Comparison of ENCODE assay signal across 9 cellular contexts in the genomic region with DNA sequence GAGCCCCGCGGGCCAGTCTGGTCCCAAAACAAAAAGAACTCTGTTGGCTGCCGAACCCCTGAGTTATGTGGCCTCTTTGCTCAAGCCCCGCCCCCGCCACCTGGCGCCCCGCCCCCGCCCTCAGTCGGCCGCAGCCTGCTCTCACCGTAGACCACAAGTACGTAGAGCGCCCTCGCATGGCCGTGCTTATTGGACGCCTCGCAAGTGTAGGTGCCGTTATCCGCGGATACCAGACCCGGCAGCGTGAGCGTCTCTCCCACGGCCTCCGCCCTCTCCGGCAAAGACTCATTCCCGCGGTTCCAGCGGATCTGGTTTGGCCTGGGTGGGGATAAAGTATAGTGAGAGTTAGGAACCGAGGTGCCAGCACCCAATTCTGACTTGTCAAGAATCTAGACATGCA. TPM values are rescaled to one million over a fixed set of nuclear protein-coding genes. Genes with fewer than 3 reads are reported as not detected.
DNase-seq lines count a peak whose midpoint lies in the region; ATAC-seq, FAIRE-seq and TF ChIP-seq lines count a peak whose summit lies in the region.
"Had no signal": no experiment of that assay in that cellular context is flagged by ENCODE, and none has a peak within 500 bp of the region (broad histone marks: within the 10 kb centered on the region; RNA-seq: fewer than 3 reads in every experiment).

No MANE protein-coding gene starts in this region.

- H3K27me3 ChIP-seq in mammary epithelial cell (ENCODE audit: insufficient read depth, low read length) = no peaks in the 10 kb centered on the region

- no peaks in the 10 kb centered on the region for H3K4me1 ChIP-seq in mammary epithelial cell (ENCODE audit: insufficient read depth, low read length)

- POLR2A ChIA-PET in activated B cell treated with CpG ODN at 0.5 μM for 24 hours (lab: Charles Lee) = no interaction called here

- no peak for TF ChIP-seq POLR2A in GM12891 (IDR thresholded peaks at IDR 0.05; ENCODE audit: low read depth, low read length)

- intact Hi-C loops in activated B cell treated with CpG ODN at 0.5 μM for 24 hours (cut with micrococcal nuclease) = loop anchor here (1.0 kb wide), 1 partner anchor 70 kb away; no protein-coding TSS in a partner anchor
- intact Hi-C loops in mammary epithelial cell (cut with micrococcal nuclease) = no loop called here

- H3K27ac Mint-ChIP-seq in activated B cell treated with CpG ODN at 0.5 μM for 24 hours = no peak overlapping the region
- no peak overlapping the region for H3K27ac Mint-ChIP-seq in type B pancreatic cell

- H3K79me2 ChIP-seq in mammary epithelial cell (ENCODE audit: insufficient read depth, low read length) = no peaks in the 10 kb centered on the region

- no peak overlapping the region for H2AFZ ChIP-seq in mammary epithelial cell (ENCODE audit: low read depth, low read length)

- peaks cover 19% of the 10 kb centered on the region for H3K4me1 Mint-ChIP-seq in activated B cell treated with CpG ODN at 0.5 μM for 24 hours
- peaks cover 13% of the 10 kb centered on the region for H3K4me1 Mint-ChIP-seq in type B pancreatic cell (ENCODE audit: unreplicated experiment)

- H3K9me3 Mint-ChIP-seq in activated B cell treated with CpG ODN at 0.5 μM for 24 hours (no peaks in the 10 kb centered on the region), type B pancreatic cell (no peaks in the 10 kb centered on the region)

- dilution Hi-C loops in mammary epithelial cell (cut with HindIII; ENCODE audit: low sequenced_read_pairs) = loop anchor here (5.0 kb wide), 1 partner anchor 88 kb away; no protein-coding TSS in a partner anchor

- H3K4me2 ChIP-seq in mammary epithelial cell (ENCODE audit: insufficient read depth, low read depth, low read length) = no peak overlapping the region

- TF ChIP-seq CTCF in activated B cell treated with CpG ODN at 0.5 μM for 24 hours (IDR thresholded peaks at IDR 0.05) (no peak), mammary epithelial cell (conservative IDR thresholded peaks at IDR 0.05 in 1 of 2, IDR thresholded peaks at IDR 0.05 in 1 of 2; ENCODE audit: extremely low read depth in 1 of 2, insufficient read depth in 1 of 2, low read depth in 1 of 2, low read length in 2 of 2) (peak; percentile 21 to 52), type B pancreatic cell (conservative IDR thresholded peaks at IDR 0.05) (no peak)

- ATAC-seq in activated B cell treated with CpG ODN at 0.5 μM for 24 hours (ENCODE audit: low read depth) (peak; percentile 84), GM18858 (IDR thresholded peaks at IDR 0.05; ENCODE audit: unreplicated experiment) (no peak)

- H4K20me1 ChIP-seq in mammary epithelial cell (ENCODE audit: insufficient read depth, low read length) = no peaks in the 10 kb centered on the region

- no peak overlapping the region for H3K27ac ChIP-seq in mammary epithelial cell (ENCODE audit: insufficient read depth, low read depth, low read length)

- no peak overlapping the region for H3K4me3 Mint-ChIP-seq in activated B cell treated with CpG ODN at 0.5 μM for 24 hours
- no peak overlapping the region for H3K4me3 Mint-ChIP-seq in type B pancreatic cell

- CTCF ChIA-PET in activated B cell treated with CpG ODN at 0.5 μM for 24 hours (lab: Charles Lee) (interaction anchor here (0.9 to 1.0 kb wide), 2 partner anchors 16 to 31 kb away, joined by 3 to 4 read pairs; no protein-coding TSS in a partner anchor), mammary epithelial cell (lab: Charles Lee; ENCODE audit: low non-redundant PET) (no interaction called here)

- WGBS in mammary epithelial cell (ENCODE audit: low coverage, missing lambda C conversion rate) = 21% methylated on average over 9 of the region's 30 CpGs

- no peak overlapping the region for H3K9ac ChIP-seq in mammary epithelial cell (ENCODE audit: insufficient read depth, low read length)

- H3K9me3 ChIP-seq in mammary epithelial cell (replicated peaks; ENCODE audit: insufficient read depth, low read length) = no peaks in the 10 kb centered on the region

- H3K27me3 Mint-ChIP-seq in activated B cell treated with CpG ODN at 0.5 μM for 24 hours (peaks cover 4% of the 10 kb centered on the region), type B pancreatic cell (no peaks in the 10 kb centered on the region)

- H3K36me3 ChIP-seq in mammary epithelial cell (ENCODE audit: insufficient read depth, low read length) = no peaks in the 10 kb centered on the region

- FAIRE-seq in GM12891 (lab: Jason Lieb, UNC) = peak; percentile 62
- FAIRE-seq: colon had no signal

- peaks cover under 1% of the 10 kb centered on the region for H3K36me3 Mint-ChIP-seq in activated B cell treated with CpG ODN at 0.5 μM for 24 hours (ENCODE audit: low read depth)
- peaks cover 19% of the 10 kb centered on the region for H3K36me3 Mint-ChIP-seq in type B pancreatic cell

- DNase-seq in GM12891 (ENCODE audit: insufficient read length, low spot score) (peak; percentile 75), activated B cell treated with CpG ODN at 0.5 μM for 24 hours (peak; percentile 59), mammary epithelial cell (no peak), occipital lobe (lab: John Stamatoyannopoulos, UW) (peak; percentile 21), NCI-H128 (lab: John Stamatoyannopoulos, UW; ENCODE audit: unreplicated experiment) (no peak), type B pancreatic cell (ENCODE audit: extremely low spot score, unreplicated experiment) (no peak), kidney glomerular epithelial cell (lab: John Stamatoyannopoulos, UW) (no peak)

- BruUV-seq in mammary epithelial cell (replicated peaks; lab: Mats Ljungman, UMichigan) = no TSS peak

- H3K4me3 ChIP-seq in mammary epithelial cell (replicated peaks in 1 of 3; ENCODE audit: insufficient read depth in 1 of 3, low read depth in 2 of 3, low read length in 3 of 3) = no peak overlapping the region

- in situ Hi-C loops in mammary epithelial cell (cut with MboI; ENCODE audit: low sequenced_read_pairs in 2 of 2) = no loop called here

TF ChIP-seq in GM12891, 5 proteins besides CTCF, POLR2A, EP300 and RAD21:
- TF ChIP-seq POU2F2 (IDR thresholded peaks at IDR 0.05; ENCODE audit: low read depth, low read length) (no peak), POLR2AphosphoS5 (IDR thresholded peaks at IDR 0.05; ENCODE audit: low read depth, low read length) (no peak), TAF1 (IDR thresholded peaks at IDR 0.05; ENCODE audit: low read depth, low read length) (no peak), SPI1 (IDR thresholded peaks at IDR 0.05; ENCODE audit: low read depth, low read length) (no peak), PAX5 (IDR thresholded peaks at IDR 0.05; ENCODE audit: insufficient read depth, low read length, severe bottlenecking) (no peak)

RNA-seq across cellular contexts. Expression of a gene that starts 5.5 kb away (rescaled TPM):
- 27.6 TPM for polyA plus RNA-seq in GM12891 (2012; ENCODE audit: low read depth, missing spikeins)
- total RNA-seq in activated B cell treated with CpG ODN at 0.5 μM for 24 hours = 26.2 and 29.1 TPM in 2 replicates
- 10 to 100 TPM; 17.0 to 19.0 TPM for total RNA-seq in mammary epithelial cell
- 12.9 TPM for polyA plus RNA-seq in mammary epithelial cell
- polyA minus RNA-seq in mammary epithelial cell = 1.9 TPM
- 111 TPM for total RNA-seq in occipital lobe
- 31.4 and 76.9 TPM in 2 replicates for total RNA-seq in type B pancreatic cell (ENCODE audit: low replicate concordance)

RNA-seq across cellular contexts. Expression of a gene that starts 13.0 kb away (rescaled TPM):
- polyA plus RNA-seq in GM12891 (2012; ENCODE audit: low read depth, missing spikeins) = 0.14 TPM
- total RNA-seq in activated B cell treated with CpG ODN at 0.5 μM for 24 hours = 0.29 and 0.42 TPM in 2 replicates
- total RNA-seq in mammary epithelial cell = under 1 TPM in 1 of 2 donors, not detected in 1; 0.24 TPM
- polyA plus RNA-seq in mammary epithelial cell = 0.03 TPM
- not detected for polyA minus RNA-seq in mammary epithelial cell
- not detected for total RNA-seq in occipital lobe
- 0.56 and 0.69 TPM in 2 replicates for total RNA-seq in type B pancreatic cell (ENCODE audit: low replicate concordance)

RNA-seq across cellular contexts. Expression of a gene that starts 14.7 kb away (rescaled TPM):
- 0.28 TPM for polyA plus RNA-seq in GM12891 (2012; ENCODE audit: low read depth, missing spikeins)
- total RNA-seq in activated B cell treated with CpG ODN at 0.5 μM for 24 hours = 0.95 TPM in 1 of 2 replicates, not detected in the other
- total RNA-seq in mammary epithelial cell = 10 to 100 TPM; 11.7 to 12.8 TPM
- 4.5 TPM for polyA plus RNA-seq in mammary epithelial cell
- polyA minus RNA-seq in mammary epithelial cell = 1.9 TPM
- 98.4 TPM for total RNA-seq in occipital lobe
- total RNA-seq in type B pancreatic cell (ENCODE audit: low replicate concordance) = 28.2 and 37.9 TPM in 2 replicates

RNA-seq across cellular contexts. Expression of a gene that starts 28.5 kb away (rescaled TPM):
- 6.5 TPM for polyA plus RNA-seq in GM12891 (2012; ENCODE audit: low read depth, missing spikeins)
- total RNA-seq in activated B cell treated with CpG ODN at 0.5 μM for 24 hours (14.5 and 17.3 TPM in 2 replicates), mammary epithelial cell (10 to 100 TPM; 10.3 to 15.5 TPM), occipital lobe (5.1 TPM), type B pancreatic cell (ENCODE audit: low replicate concordance) (17.3 and 18.7 TPM in 2 replicates)
- 15.9 TPM for polyA plus RNA-seq in mammary epithelial cell
- 4.8 TPM for polyA minus RNA-seq in mammary epithelial cell

RNA-seq across cellular contexts. Expression of a gene that starts 29.0 kb away (rescaled TPM):
- 2.5 TPM for polyA plus RNA-seq in GM12891 (2012; ENCODE audit: low read depth, missing spikeins)
- 13.1 and 14.1 TPM in 2 replicates for total RNA-seq in activated B cell treated with CpG ODN at 0.5 μM for 24 hours
- total RNA-seq in mammary epithelial cell = 10 to 100 TPM; 23.5 to 31.2 TPM
- 10.2 TPM for polyA plus RNA-seq in mammary epithelial cell
- 35.9 TPM for polyA minus RNA-seq in mammary epithelial cell
- total RNA-seq in occipital lobe = 105 TPM
- total RNA-seq in type B pancreatic cell (ENCODE audit: low replicate concordance) = 37.1 and 41.5 TPM in 2 replicates

Comparison
In these comparisons a context has a peak if more than half of its experiments do, and no peak if none do; other contexts are left out.
1. DNase-seq: peak in GM12891 (single experiment), activated B cell treated with CpG ODN at 0.5 μM for 24 hours (single experiment) and occipital lobe (single experiment); none in mammary epithelial cell (single experiment), NCI-H128 (single experiment), type B pancreatic cell (single experiment) and kidney glomerular epithelial cell (single experiment).
2. CTCF ChIP-seq: peak in mammary epithelial cell (2 of 2); none in activated B cell treated with CpG ODN at 0.5 μM for 24 hours (single experiment) and type B pancreatic cell (single experiment).